In genomic region chr5:159737263-159737662, GRCh38 we compare ENCODE assay signal across 25 cellular contexts.
"Had no signal": no experiment of that assay in that cellular context is flagged by ENCODE, and none has a peak within 500 bp of the region (broad histone marks: within the 10 kb centered on the region; RNA-seq: fewer than 3 reads in every experiment).

No MANE protein-coding gene starts in this region.

- H2AFZ ChIP-seq: hepatocyte had no signal

- H3K36me3 ChIP-seq: ascending aorta, esophagus squamous epithelium, transverse colon, vagina, WERI-Rb-1 had no signal

- H3K9me3 ChIP-seq: ascending aorta, esophagus squamous epithelium, transverse colon, vagina had no signal

- H3K27ac ChIP-seq: ascending aorta, esophagus squamous epithelium, transverse colon, vagina, WERI-Rb-1 had no signal

- H3K4me2 ChIP-seq: hepatocyte had no signal

- H3K27me3 ChIP-seq: ascending aorta, hepatocyte, transverse colon, vagina had no signal

- FAIRE-seq: bronchial epithelial cell, endothelial cell of umbilical vein had no signal

- H3K4me1 ChIP-seq: ascending aorta, esophagus squamous epithelium, transverse colon, vagina had no signal

- H3K4me3 ChIP-seq: ascending aorta, esophagus squamous epithelium, hepatocyte, lung, transverse colon, vagina had no signal

- ATAC-seq: activated T-cell treated with anti-CD3 and anti-CD28 coated beads, Interleukin-2, amount 50 U/mL, for 72 hours; left colon had no signal

- DNase-seq: activated CD4-positive, alpha-beta T cell treated with anti-CD3 and anti-CD28 coated beads for 1 hour; activated CD8-positive, alpha-beta memory T cell treated with anti-CD3 and anti-CD28 coated beads for 24 hours; activated CD8-positive, alpha-beta memory T cell treated with anti-CD3 and anti-CD28 coated beads, Interleukin-2, amount 50 U/mL, for 48 hours; activated effector memory CD4-positive, alpha-beta T cell treated with anti-CD3 and anti-CD28 coated beads, Interleukin-2, amount 50 U/mL, for 16 hours; activated T-cell treated with anti-CD3 and anti-CD28 coated beads, Interleukin-2, amount 50 U/mL, for 72 hours; dermis blood vessel endothelial cell; effector memory CD4-positive, alpha-beta T cell; esophagus squamous epithelium; foreskin fibroblast; islet precursor cell; left colon; midbrain; nephron progenitor cell; nucleus accumbens; posterior cingulate gyrus; stimulated activated CD4-positive, alpha-beta T cell treated with anti-CD3 and anti-CD28 coated beads, Interleukin-2, amount 100 ng/mL, for 24 hours; T-helper 2 cell; transverse colon; WERI-Rb-1 had no signal
